Comparison of ENCODE assay signal across 10 cellular contexts in the genomic region with DNA sequence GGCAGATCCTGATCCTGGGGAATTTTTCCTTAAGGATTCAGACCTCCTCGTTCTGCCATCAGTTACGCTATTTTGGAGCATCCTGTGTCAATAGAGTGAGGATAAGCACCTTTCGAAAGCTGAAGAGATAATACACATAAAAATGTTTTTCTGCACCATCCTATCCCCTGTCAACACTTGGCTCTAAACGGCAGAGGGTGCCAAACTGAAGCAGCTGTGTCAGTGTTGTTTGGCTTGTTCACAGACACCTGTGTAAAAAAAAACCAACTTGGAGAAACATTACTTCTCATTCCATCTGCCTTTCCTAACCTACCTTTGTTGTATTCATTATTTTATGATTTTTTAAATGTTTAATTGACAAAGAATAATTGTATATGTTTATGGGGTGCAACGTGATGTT.
A peak's percentile ranks its signal among the peaks of the same experiment; 100 is the strongest.
DNase-seq lines count a peak whose midpoint lies in the region; ATAC-seq and TF ChIP-seq lines count a peak whose summit lies in the region.
"Had no signal": no experiment of that assay in that cellular context is flagged by ENCODE, and none has a peak within 500 bp of the region (broad histone marks: within the 10 kb centered on the region; RNA-seq: fewer than 3 reads in every experiment).

No MANE protein-coding gene starts in this region.

- no peaks in the 10 kb centered on the region for H3K27me3 ChIP-seq in neuronal stem cell (ENCODE audit: control insufficient read depth in 3 of 3, insufficient read depth in 3 of 3, low read depth in 1 of 3, low read length in 3 of 3)
- H3K27me3 ChIP-seq: pancreas had no signal

- H2AFZ ChIP-seq in neuronal stem cell (ENCODE audit: low read length) = no peak overlapping the region

- no peak overlapping the region for H3K14ac ChIP-seq in neuronal stem cell (ENCODE audit: low read length)

- no peaks in the 10 kb centered on the region for H3K9me3 ChIP-seq in neuronal stem cell (replicated peaks in 1 of 2; ENCODE audit: control insufficient read depth in 2 of 2, insufficient read depth in 1 of 2, low read depth in 1 of 2, low read length in 2 of 2)
- H3K9me3 ChIP-seq: pancreas had no signal

- H4K91ac ChIP-seq in neuronal stem cell (ENCODE audit: low read depth, low read length, poor library complexity) = no peak overlapping the region

- WGBS in neuronal stem cell (ENCODE audit: extremely low coverage in 2 of 2, insufficient read length in 2 of 2, insufficient replicate concordance in 1 of 2), 2 donors = no CpG with 5 or more reads among the region's 5 CpGs

- H3K18ac ChIP-seq in neuronal stem cell (ENCODE audit: low read length) = no peak overlapping the region

- no peak overlapping the region for H4K8ac ChIP-seq in neuronal stem cell (ENCODE audit: low read depth, low read length)

- no peak overlapping the region for H3K23ac ChIP-seq in neuronal stem cell (ENCODE audit: low read depth, low read length, poor library complexity)

- H3K27ac ChIP-seq in VCaP (no peak overlapping the region), neuronal stem cell (replicated peaks; ENCODE audit: low read length) (no peak overlapping the region)
- H3K27ac ChIP-seq: pancreas had no signal

- H3K4me2 ChIP-seq in neuronal stem cell (ENCODE audit: insufficient read depth, low read length, poor library complexity, severe bottlenecking) = peak overlapping the region; percentile 11

- no peak overlapping the region for H2AK5ac ChIP-seq in neuronal stem cell (ENCODE audit: low read depth, low read length)

- H3K36me3 ChIP-seq in neuronal stem cell (replicated peaks in 1 of 2; ENCODE audit: control insufficient read depth in 2 of 2, insufficient read depth in 2 of 2, low read length in 2 of 2) = no peaks in the 10 kb centered on the region
- H3K36me3 ChIP-seq: pancreas had no signal

- ATAC-seq in HG02852 (IDR thresholded peaks at IDR 0.05; ENCODE audit: unreplicated experiment) = no peak

- H2BK12ac ChIP-seq in neuronal stem cell (ENCODE audit: low read length) = no peak overlapping the region

- H3K4ac ChIP-seq in neuronal stem cell (ENCODE audit: low read length) = no peak overlapping the region

- H3K79me1 ChIP-seq in neuronal stem cell (ENCODE audit: low read depth, low read length) = no peaks in the 10 kb centered on the region

- no peak overlapping the region for H2BK5ac ChIP-seq in neuronal stem cell (ENCODE audit: low read length)

- DNase-seq in NCI-H187 treated with DMSO at 0.1 percent for 48 hours (lab: John Stamatoyannopoulos, UW) = peak; percentile 11
- no peak for DNase-seq in neuronal stem cell (ENCODE audit: low spot score)
- DNase-seq in T1000 (lab: John Stamatoyannopoulos, UW) = no peak
- no peak for DNase-seq in NOMO-1 treated with DMSO at 0.1 percent for 48 hours (lab: John Stamatoyannopoulos, UW; ENCODE audit: unreplicated experiment)
- no peak for DNase-seq in SIG-M5 (lab: John Stamatoyannopoulos, UW)
- DNase-seq: Kasumi-1, pancreas had no signal

- H3K9ac ChIP-seq in neuronal stem cell (ENCODE audit: low read depth, low read length, poor library complexity) = no peak overlapping the region

- TF ChIP-seq CTCF in GM12874 (IDR thresholded peaks at IDR 0.05; ENCODE audit: insufficient read depth, low read depth, low read length) (0 out of 2 replicates have a peak, but pooled peaks have one; percentile 2), VCaP (conservative IDR thresholded peaks at IDR 0.05) (peak; percentile 73)

- no peak overlapping the region for H2BK15ac ChIP-seq in neuronal stem cell (ENCODE audit: low read length)

- H3K4me3 ChIP-seq in neuronal stem cell (ENCODE audit: low read length in 2 of 2) = no peak overlapping the region
- H3K4me3 ChIP-seq: pancreas had no signal

- H2BK120ac ChIP-seq in neuronal stem cell (ENCODE audit: low read depth, low read length) = no peak overlapping the region

- H3K4me1 ChIP-seq in neuronal stem cell (ENCODE audit: control insufficient read depth in 2 of 2, insufficient read depth in 1 of 2, low read depth in 1 of 2, low read length in 2 of 2) = no peaks in the 10 kb centered on the region
- H3K4me1 ChIP-seq: pancreas had no signal
